Comparison of ENCODE assay signal across 1 cellular context in genomic region chr20:37575884-37576283, GRCh38.
TF ChIP-seq lines count a peak whose summit lies in the region.

No MANE protein-coding gene starts in this region.

TF ChIP-seq in HepG2, 621 proteins besides CTCF, POLR2A, EP300 and RAD21:
- no peak for TF ChIP-seq ZBTB42 (CRISPR knock-in tag; IDR thresholded peaks at IDR 0.05)
- TF ChIP-seq ZNF263 (CRISPR knock-in tag; IDR thresholded peaks at IDR 0.05) = no peak
- no peak for TF ChIP-seq REXO4 (CRISPR knock-in tag; IDR thresholded peaks at IDR 0.05; ENCODE audit: borderline replicate concordance)
- TF ChIP-seq FIP1L1 (IDR thresholded peaks at IDR 0.05; ENCODE audit: borderline replicate concordance, insufficient read depth, low read depth, low read length) = no peak
- no peak for TF ChIP-seq ZBTB26 (CRISPR knock-in tag; IDR thresholded peaks at IDR 0.05; ENCODE audit: borderline replicate concordance)
- TF ChIP-seq ZNF704 (CRISPR knock-in tag; IDR thresholded peaks at IDR 0.05; ENCODE audit: borderline replicate concordance) = no peak
- TF ChIP-seq FOXK1 (CRISPR knock-in tag; IDR thresholded peaks at IDR 0.05; ENCODE audit: borderline replicate concordance, low read depth) = no peak
- TF ChIP-seq, protein P1, sequence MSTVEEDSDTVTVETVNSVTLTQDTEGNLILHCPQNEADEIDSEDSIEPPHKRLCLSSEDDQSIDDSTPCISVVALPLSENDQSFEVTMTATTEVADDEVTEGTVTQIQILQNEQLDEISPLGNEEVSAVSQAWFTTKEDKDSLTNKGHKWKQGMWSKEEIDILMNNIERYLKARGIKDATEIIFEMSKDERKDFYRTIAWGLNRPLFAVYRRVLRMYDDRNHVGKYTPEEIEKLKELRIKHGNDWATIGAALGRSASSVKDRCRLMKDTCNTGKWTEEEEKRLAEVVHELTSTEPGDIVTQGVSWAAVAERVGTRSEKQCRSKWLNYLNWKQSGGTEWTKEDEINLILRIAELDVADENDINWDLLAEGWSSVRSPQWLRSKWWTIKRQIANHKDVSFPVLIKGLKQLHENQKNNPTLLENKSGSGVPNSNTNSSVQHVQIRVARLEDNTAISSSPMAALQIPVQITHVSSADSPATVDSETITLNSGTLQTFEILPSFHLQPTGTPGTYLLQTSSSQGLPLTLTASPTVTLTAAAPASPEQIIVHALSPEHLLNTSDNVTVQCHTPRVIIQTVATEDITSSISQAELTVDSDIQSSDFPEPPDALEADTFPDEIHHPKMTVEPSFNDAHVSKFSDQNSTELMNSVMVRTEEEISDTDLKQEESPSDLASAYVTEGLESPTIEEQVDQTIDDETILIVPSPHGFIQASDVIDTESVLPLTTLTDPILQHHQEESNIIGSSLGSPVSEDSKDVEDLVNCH (CRISPR knock-in tag; IDR thresholded peaks at IDR 0.05) = no peak
- TF ChIP-seq CC2D1A (CRISPR knock-in tag; IDR thresholded peaks at IDR 0.05) = no peak
- TF ChIP-seq ZNF362 (CRISPR knock-in tag; IDR thresholded peaks at IDR 0.05; ENCODE audit: borderline replicate concordance) = no peak
- TF ChIP-seq RXRB (CRISPR knock-in tag; IDR thresholded peaks at IDR 0.05; ENCODE audit: borderline replicate concordance) = no peak
- TF ChIP-seq ARID4A (CRISPR knock-in tag; IDR thresholded peaks at IDR 0.05; ENCODE audit: borderline replicate concordance) = no peak
- no peak for TF ChIP-seq BCLAF1 (IDR thresholded peaks at IDR 0.05)
- TF ChIP-seq ZNF749 (CRISPR knock-in tag; IDR thresholded peaks at IDR 0.05; ENCODE audit: borderline replicate concordance) = no peak
- no peak for TF ChIP-seq AGO2 (optimal IDR thresholded peaks at IDR 0.05; ENCODE audit: low read depth, low read length)
- TF ChIP-seq, protein P2, sequence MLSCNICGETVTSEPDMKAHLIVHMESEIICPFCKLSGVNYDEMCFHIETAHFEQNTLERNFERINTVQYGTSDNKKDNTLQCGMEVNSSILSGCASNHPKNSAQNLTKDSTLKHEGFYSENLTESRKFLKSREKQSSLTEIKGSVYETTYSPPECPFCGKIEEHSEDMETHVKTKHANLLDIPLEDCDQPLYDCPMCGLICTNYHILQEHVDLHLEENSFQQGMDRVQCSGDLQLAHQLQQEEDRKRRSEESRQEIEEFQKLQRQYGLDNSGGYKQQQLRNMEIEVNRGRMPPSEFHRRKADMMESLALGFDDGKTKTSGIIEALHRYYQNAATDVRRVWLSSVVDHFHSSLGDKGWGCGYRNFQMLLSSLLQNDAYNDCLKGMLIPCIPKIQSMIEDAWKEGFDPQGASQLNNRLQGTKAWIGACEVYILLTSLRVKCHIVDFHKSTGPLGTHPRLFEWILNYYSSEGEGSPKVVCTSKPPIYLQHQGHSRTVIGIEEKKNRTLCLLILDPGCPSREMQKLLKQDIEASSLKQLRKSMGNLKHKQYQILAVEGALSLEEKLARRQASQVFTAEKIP (CRISPR knock-in tag; IDR thresholded peaks at IDR 0.05; ENCODE audit: borderline replicate concordance) = no peak
- no peak for TF ChIP-seq LBX2 (CRISPR knock-in tag; IDR thresholded peaks at IDR 0.05; ENCODE audit: borderline replicate concordance)
